Comparison of ENCODE assay signal across 26 cellular contexts in the genomic region with DNA sequence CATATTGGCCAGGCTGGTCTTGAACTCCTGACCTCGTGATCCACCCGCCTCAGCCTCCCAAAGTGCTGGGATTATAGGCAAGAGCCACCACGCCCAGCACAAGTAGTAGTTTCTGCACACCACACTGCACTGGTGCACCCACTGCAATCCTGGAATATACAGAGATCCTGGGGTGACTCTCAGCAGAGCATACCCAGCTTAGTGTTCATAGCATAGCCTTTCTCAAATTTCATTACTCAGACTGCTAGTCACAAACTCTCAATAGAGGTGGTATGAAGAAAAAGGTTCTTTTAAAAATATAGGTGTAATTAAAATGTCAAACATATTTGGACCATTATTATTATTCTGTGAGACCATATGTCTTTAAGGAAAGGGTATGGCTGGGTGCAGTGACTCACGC.
"Had no signal": no experiment of that assay in that cellular context is flagged by ENCODE, and none has a peak within 500 bp of the region (broad histone marks: within the 10 kb centered on the region; RNA-seq: fewer than 3 reads in every experiment).

No MANE protein-coding gene starts in this region.

- H3K27me3 ChIP-seq: adrenal gland, ascending aorta, brain microvascular endothelial cell, colonic mucosa, esophagus squamous epithelium, heart left ventricle, ovary, right atrium auricular region, thyroid gland had no signal

- H3K27ac Mint-ChIP-seq: activated naive CD4-positive, alpha-beta T cell treated with anti-CD3 and anti-CD28 coated beads, Interleukin-2, amount 50 U/mL, for 72 hours; activated T-cell treated with anti-CD3 and anti-CD28 coated beads, Interleukin-2, amount 50 U/mL, for 24 hours; activated T-helper 17 cell treated with anti-CD3 and anti-CD28 coated beads, Interleukin-2, amount 50 U/mL, for 72 hours; effector memory CD8-positive, alpha-beta T cell; memory B cell; T-helper 2 cell treated with Interferon-gamma antibody and Interleukin-4, amounts not matched to agents 5 μg/mL and 100 μg/mL, for 36 hours; WTC11 had no signal

- H3K36me3 Mint-ChIP-seq: activated naive CD4-positive, alpha-beta T cell treated with anti-CD3 and anti-CD28 coated beads, Interleukin-2, amount 50 U/mL, for 72 hours; memory B cell; WTC11 had no signal

- H3K27ac ChIP-seq: adrenal gland, ascending aorta, brain microvascular endothelial cell, colonic mucosa, dorsolateral prefrontal cortex, esophagus squamous epithelium, heart left ventricle, neutrophil, ovary, prostate gland, right atrium auricular region, thyroid gland had no signal

- H3K4me3 Mint-ChIP-seq: activated T-cell treated with anti-CD3 and anti-CD28 coated beads, Interleukin-2, amount 50 U/mL, for 24 hours; activated T-helper 17 cell treated with anti-CD3 and anti-CD28 coated beads, Interleukin-2, amount 50 U/mL, for 72 hours; effector memory CD8-positive, alpha-beta T cell; memory B cell; nephron; T-helper 2 cell treated with Interferon-gamma antibody and Interleukin-4, amounts not matched to agents 5 μg/mL and 100 μg/mL, for 36 hours; WTC11 had no signal

- H3K9me3 Mint-ChIP-seq: activated naive CD4-positive, alpha-beta T cell treated with anti-CD3 and anti-CD28 coated beads, Interleukin-2, amount 50 U/mL, for 72 hours; activated T-cell treated with anti-CD3 and anti-CD28 coated beads, Interleukin-2, amount 50 U/mL, for 24 hours; activated T-helper 17 cell treated with anti-CD3 and anti-CD28 coated beads, Interleukin-2, amount 50 U/mL, for 72 hours; effector memory CD8-positive, alpha-beta T cell; memory B cell; nephron; T-helper 2 cell treated with Interferon-gamma antibody and Interleukin-4, amounts not matched to agents 5 μg/mL and 100 μg/mL, for 36 hours; WTC11 had no signal

- H3K4me3 ChIP-seq: adrenal gland, ascending aorta, colonic mucosa, dorsolateral prefrontal cortex, esophagus squamous epithelium, heart left ventricle, ovary, prostate gland, right atrium auricular region, thyroid gland had no signal

- H3K27me3 Mint-ChIP-seq: activated T-cell treated with anti-CD3 and anti-CD28 coated beads, Interleukin-2, amount 50 U/mL, for 24 hours; activated T-helper 17 cell treated with anti-CD3 and anti-CD28 coated beads, Interleukin-2, amount 50 U/mL, for 72 hours; effector memory CD8-positive, alpha-beta T cell had no signal

- H3K4me1 Mint-ChIP-seq: memory B cell had no signal

- H3K9me3 ChIP-seq: adrenal gland, ascending aorta, colonic mucosa, esophagus squamous epithelium, heart left ventricle, neutrophil, ovary, prostate gland, right atrium auricular region, thyroid gland had no signal

- H3K36me3 ChIP-seq: adrenal gland, ascending aorta, brain microvascular endothelial cell, colonic mucosa, esophagus squamous epithelium, heart left ventricle, neutrophil, ovary, prostate gland, right atrium auricular region, thyroid gland had no signal

- ATAC-seq: activated naive CD4-positive, alpha-beta T cell treated with anti-CD3 and anti-CD28 coated beads, Interleukin-2, amount 50 U/mL, for 72 hours; activated T-helper 17 cell treated with anti-CD3 and anti-CD28 coated beads, Interleukin-2, amount 50 U/mL, for 72 hours; effector memory CD8-positive, alpha-beta T cell; heart left ventricle; left cardiac atrium; WTC11 had no signal

- H3K4me1 ChIP-seq: adrenal gland, colonic mucosa, prostate gland, right atrium auricular region, thyroid gland had no signal

- DNase-seq: activated CD8-positive, alpha-beta memory T cell treated with anti-CD3 and anti-CD28 coated beads for 24 hours; activated CD8-positive, alpha-beta memory T cell treated with anti-CD3 and anti-CD28 coated beads, Interleukin-2, amount 50 U/mL, for 4 hours; activated T-cell treated with anti-CD3 and anti-CD28 coated beads, Interleukin-2, amount 50 U/mL, for 24 hours; adrenal gland; brain microvascular endothelial cell; colonic mucosa; dorsolateral prefrontal cortex; effector memory CD8-positive, alpha-beta T cell; esophagus squamous epithelium; heart left ventricle; islet precursor cell; left cardiac atrium; ovary; stimulated activated CD4-positive, alpha-beta T cell treated with anti-CD3 and anti-CD28 coated beads, Interleukin-4, amount 100 ng/mL, for 24 hours; stimulated activated naive CD4-positive, alpha-beta T cell treated with Interleukin-2 at 50 U/mL for 16 hours; thyroid gland had no signal
